Comparison of ENCODE assay signal across 7 cellular contexts in the genomic region with DNA sequence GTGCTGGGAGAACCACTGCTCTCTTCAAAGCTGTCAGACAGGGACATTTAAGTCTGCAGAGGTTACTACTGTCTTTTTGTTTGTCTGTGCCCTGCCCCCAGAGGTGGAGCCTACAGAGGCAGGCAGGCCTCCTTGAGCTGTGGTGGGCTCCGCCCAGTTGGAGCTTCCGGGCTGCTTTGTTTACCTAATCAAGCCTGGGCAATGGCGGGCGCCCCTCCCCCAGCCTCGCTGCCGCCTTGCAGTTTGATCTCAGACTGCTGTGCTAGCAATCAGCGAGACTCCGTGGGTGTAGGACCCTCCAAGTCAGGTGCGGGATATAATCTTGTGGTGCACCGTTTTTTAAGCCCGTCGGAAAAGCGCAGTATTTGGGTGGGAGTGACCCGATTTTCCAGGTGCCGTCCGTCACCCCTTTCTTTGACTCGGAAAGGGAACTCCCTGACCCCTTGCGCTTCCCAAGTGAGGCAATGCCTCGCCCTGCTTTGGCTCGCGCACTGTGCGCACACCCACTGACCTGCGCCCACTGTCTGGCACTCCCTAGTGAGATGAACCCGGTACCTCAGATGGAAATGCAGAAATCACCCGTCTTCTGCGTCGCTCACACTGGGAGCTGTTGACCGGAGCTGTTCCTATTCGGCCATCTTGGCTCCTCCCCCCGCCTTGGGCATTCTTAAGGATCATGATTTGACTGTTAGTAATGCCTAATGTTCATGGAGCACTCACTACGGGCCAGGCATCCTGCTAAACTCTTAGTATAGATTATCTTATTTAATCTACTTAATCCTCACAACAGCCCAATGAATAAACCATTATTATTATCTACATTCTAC.
A peak's percentile ranks its signal among the peaks of the same experiment; 100 is the strongest.
DNase-seq lines count a peak whose midpoint lies in the region; ATAC-seq, FAIRE-seq and TF ChIP-seq lines count a peak whose summit lies in the region.
"Not testable (repeated sequence)": the region's sequence is repeated elsewhere in the genome, so short reads cannot be mapped to it uniquely, and the experiment has no call there.

No MANE protein-coding gene starts in this region.

- H3K9me3 ChIP-seq in ES-I3 (ENCODE audit: control insufficient read depth, insufficient read depth, low read length); HUES64 (ENCODE audit: insufficient read depth, low read depth, low read length); H1 (ENCODE audit: insufficient read depth in 2 of 2, low read depth in 1 of 2, low read length in 1 of 2); iPS-15b (ENCODE audit: control insufficient read depth, insufficient read depth, low read length); spleen: not testable (repeated sequence)

- H3K56ac ChIP-seq in H1 (replicated peaks; ENCODE audit: insufficient read length, low read depth, low read length): not testable (repeated sequence)

- not testable (repeated sequence) for H3K9me3 Mint-ChIP-seq in WTC11, neural crest cell

- H3K79me2 ChIP-seq in H1 (ENCODE audit: control insufficient read depth in 1 of 2, insufficient read depth in 2 of 2, low read length in 2 of 2): not testable (repeated sequence)

- H3K27ac ChIP-seq in HUES64 (ENCODE audit: low read depth, low read length); H1 (ENCODE audit: low read depth, low read length); spleen: not testable (repeated sequence)

- H3K27me3 ChIP-seq in HUES64 (ENCODE audit: insufficient read depth, low read length); H1 (replicated peaks in 1 of 4; ENCODE audit: control insufficient read depth in 3 of 4, extremely low read depth in 1 of 4, insufficient read depth in 3 of 4, low read length in 3 of 4); iPS-15b (ENCODE audit: control insufficient read depth, insufficient read depth, low read length); spleen (replicated peaks in 1 of 7): not testable (repeated sequence)

- ATAC-seq in WTC11: not testable (repeated sequence)

- not testable (repeated sequence) for H2AFZ ChIP-seq in H1 (ENCODE audit: low read length)

- not testable (repeated sequence) for TF ChIP-seq RAD21 in H1 (IDR thresholded peaks at IDR 0.05 in 1 of 2, conservative IDR thresholded peaks at IDR 0.05 in 1 of 2; ENCODE audit: low read depth in 2 of 2, low read length in 2 of 2)

- DNase-seq in WTC11 (ENCODE audit: low spot score); neural crest cell (ENCODE audit: low read depth, low spot score): not testable (repeated sequence)
- DNase-seq in H1 (ENCODE audit: low read depth in 1 of 2, low spot score in 2 of 2) (peak in 1 of 2 experiments; percentile 62), spleen (peak; percentile 4)

- intact Hi-C loops in spleen (cut with DNase I; ENCODE audit: low total_unique reads): not testable (repeated sequence)

- not testable (repeated sequence) for H2BK20ac ChIP-seq in H1 (ENCODE audit: low read length)

- H2BK120ac ChIP-seq in H1 (replicated peaks; ENCODE audit: low read depth, low read length): not testable (repeated sequence)

- H2BK5ac ChIP-seq in H1 (ENCODE audit: low read depth, low read length): not testable (repeated sequence)

- H2BK15ac ChIP-seq in H1 (ENCODE audit: low read length): not testable (repeated sequence)

- H3K4me1 ChIP-seq in ES-I3 (ENCODE audit: insufficient read depth, low read length); HUES64 (ENCODE audit: insufficient read depth, low read length); H1 (replicated peaks in 1 of 4; ENCODE audit: control insufficient read depth in 3 of 4, insufficient read depth in 4 of 4, low read length in 3 of 4); iPS-15b (ENCODE audit: control insufficient read depth, insufficient read depth, low read length); spleen: not testable (repeated sequence)

- TF ChIP-seq CTCF in WTC11 (IDR thresholded peaks at IDR 0.05); H1 (IDR thresholded peaks at IDR 0.05; ENCODE audit: control extremely low read depth in 1 of 3, insufficient read depth in 1 of 3, low read depth in 1 of 3, low read length in 3 of 3); neural crest cell (conservative IDR thresholded peaks at IDR 0.05); spleen (IDR thresholded peaks at IDR 0.05 in 8 of 11, conservative IDR thresholded peaks at IDR 0.05 in 3 of 11): not testable (repeated sequence)

- not testable (repeated sequence) for H3K14ac ChIP-seq in H1 (ENCODE audit: insufficient read length)

- H4K5ac ChIP-seq in H1 (ENCODE audit: insufficient read length, low read depth, low read length): not testable (repeated sequence)

- not testable (repeated sequence) for H3K4me1 Mint-ChIP-seq in WTC11
- H3K4me1 Mint-ChIP-seq in neural crest cell: peaks cover 22% of the 10 kb centered on the region

- 0 out of 3 replicates have a peak, but pooled peaks of 1 of the 2 experiments have one; percentile 19 for TF ChIP-seq POLR2A in H1 (IDR thresholded peaks at IDR 0.05; ENCODE audit: control extremely low read depth in 1 of 2, low read depth in 2 of 2, low read length in 2 of 2)
- TF ChIP-seq POLR2A in spleen (IDR thresholded peaks at IDR 0.05): not testable (repeated sequence)

- H3K9ac ChIP-seq in ES-I3 (ENCODE audit: low read depth, low read length): peak overlapping the region; percentile 54; the same call in 1 of the 2 replicates
- peak overlapping the region; percentile 14; the same call in 1 of the 2 replicates for H3K9ac ChIP-seq in HUES64 (ENCODE audit: low read depth, low read length)
- not testable (repeated sequence) for H3K9ac ChIP-seq in H1 (replicated peaks in 1 of 4; ENCODE audit: extremely low read depth in 1 of 4, low read depth in 3 of 4, low read length in 3 of 4); iPS-15b (ENCODE audit: low read depth, low read length)

- H3K18ac ChIP-seq in H1 (ENCODE audit: extremely low read depth, low read length): not testable (repeated sequence)

- not testable (repeated sequence) for TF ChIP-seq EP300 in H1 (IDR thresholded peaks at IDR 0.05; ENCODE audit: borderline replicate concordance in 1 of 2, low read depth in 2 of 2, low read length in 2 of 2)

- 0 out of 2 replicates have a peak overlapping the region, but pooled peaks have one; percentile 31 for H3K4me3 ChIP-seq in HUES64 (ENCODE audit: low read length)
- peak overlapping the region in 1 of 4 experiments; percentile 16; a peak in 1 of 8 replicates for H3K4me3 ChIP-seq in H1 (ENCODE audit: extremely low read depth in 1 of 4, insufficient read depth in 2 of 4, low read depth in 3 of 4, low read length in 4 of 4)
- H3K4me3 ChIP-seq in iPS-15b (ENCODE audit: low read depth, low read length): peak overlapping the region; percentile 26
- H3K4me3 ChIP-seq in spleen: not testable (repeated sequence)

- H4K8ac ChIP-seq in H1 (ENCODE audit: extremely low read depth, insufficient read depth, low read length): not testable (repeated sequence)

- not testable (repeated sequence) for H2AK5ac ChIP-seq in H1 (ENCODE audit: low read depth, low read length)

- H3K4ac ChIP-seq in H1 (replicated peaks; ENCODE audit: insufficient read length, low read depth, low read length): not testable (repeated sequence)

- not testable (repeated sequence) for FAIRE-seq in H1 (lab: Jason Lieb, UNC)

- whole genome bisulfite sequencing in HUES64: 60% methylated on average over 20 of the region's 31 CpGs
- WGBS in H1 (ENCODE audit: extremely low coverage in 1 of 2, insufficient coverage in 1 of 2, insufficient read length in 1 of 2, insufficient replicate concordance in 2 of 2, low coverage in 1 of 2, low lambda C conversion rate in 2 of 2, missing lambda C conversion rate in 1 of 2), 2 experiments: 78% methylated on average over 21 of the region's 31 CpGs; no CpG with 5 or more reads in 1 of the 2 experiments
- 83 to 90% (median 88%) methylated on average over 14 to 27 of the region's 31 CpGs for WGBS in spleen, 5 donors

- H3K79me1 ChIP-seq in H1 (ENCODE audit: low read depth, low read length): not testable (repeated sequence)

- CTCF ChIA-PET in WTC11 (lab: Charles Lee): not testable (repeated sequence)
- CTCF ChIA-PET in H1 (lab: Charles Lee; ENCODE audit: partially characterized antibody): interaction anchor here (1.2 to 1.7 kb wide), 3 partner anchors 21 to 47 kb away, joined by 3 to 6 read pairs (median 3); no protein-coding TSS in a partner anchor

- peak overlapping the region; percentile 63 for H3K4me3 Mint-ChIP-seq in WTC11
- H3K4me3 Mint-ChIP-seq in neural crest cell: peak overlapping the region; percentile 59

- H3K27ac Mint-ChIP-seq in WTC11: peak overlapping the region; percentile 81
- peak overlapping the region; percentile 94 for H3K27ac Mint-ChIP-seq in neural crest cell (ENCODE audit: unreplicated experiment)

- POLR2A ChIA-PET in WTC11 (lab: Charles Lee): not testable (repeated sequence)
- POLR2A ChIA-PET in H1 (lab: Charles Lee; ENCODE audit: partially characterized antibody): interaction anchor here (1.1 to 1.2 kb wide), 2 partner anchors 10 to 16 kb away, joined by 3 read pairs; no protein-coding TSS in a partner anchor

- peak overlapping the region; percentile 39; the same call in 1 of the 2 replicates for H2BK12ac ChIP-seq in H1 (ENCODE audit: low read depth, low read length)

- H3K27me3 Mint-ChIP-seq in WTC11 (ENCODE audit: low read depth): not testable (repeated sequence)
- peaks cover 15% of the 10 kb centered on the region for H3K27me3 Mint-ChIP-seq in neural crest cell (ENCODE audit: low read depth)

- peak overlapping the region; percentile 94 for H4K91ac ChIP-seq in H1 (replicated peaks; ENCODE audit: insufficient read length, low read length)

- H3K36me3 ChIP-seq in ES-I3 (ENCODE audit: insufficient read depth, low read length); HUES64 (ENCODE audit: insufficient read depth, low read length); H1 (ENCODE audit: control insufficient read depth in 2 of 4, insufficient read depth in 4 of 4, low read length in 3 of 4); iPS-15b (ENCODE audit: control insufficient read depth, insufficient read depth, low read length); spleen: not testable (repeated sequence)

- not testable (repeated sequence) for H3K23ac ChIP-seq in H1 (ENCODE audit: insufficient read length)

- H3K23me2 ChIP-seq in H1 (ENCODE audit: low read depth, low read length): not testable (repeated sequence)

- H3K36me3 Mint-ChIP-seq in WTC11; neural crest cell (ENCODE audit: low read depth): not testable (repeated sequence)

- not testable (repeated sequence) for H4K20me1 ChIP-seq in H1 (replicated peaks in 1 of 2; ENCODE audit: control insufficient read depth in 1 of 2, insufficient read depth in 2 of 2, low read length in 2 of 2)

- H3K4me2 ChIP-seq in H1 (ENCODE audit: insufficient read depth in 1 of 2, low read depth in 2 of 2, low read length in 2 of 2): not testable (repeated sequence)

TF ChIP-seq in H1, 55 proteins besides CTCF, POLR2A, EP300 and RAD21:
- peak; percentile 76 for TF ChIP-seq YY1 (IDR thresholded peaks at IDR 0.05; ENCODE audit: low read depth, low read length)
